In genomic region chr1:180773210-180773865, GRCh38 we compare ENCODE assay signal across 15 cellular contexts.
A peak's percentile ranks its signal among the peaks of the same experiment; 100 is the strongest.
DNase-seq lines count a peak whose midpoint lies in the region; TF ChIP-seq lines count a peak whose summit lies in the region.
"Had no signal": no experiment of that assay in that cellular context is flagged by ENCODE, and none has a peak within 500 bp of the region (broad histone marks: within the 10 kb centered on the region; RNA-seq: fewer than 3 reads in every experiment).

No MANE protein-coding gene starts in this region.

- H3K36me3 Mint-ChIP-seq in activated T-helper 2 cell treated with anti-CD3 and anti-CD28 coated beads, Interferon-gamma antibody, Interleukin-2, Interleukin-4, amounts not matched to agents 10 μg/mL and 5 μg/mL and 100 μg/mL, durations not matched to agents 14 hours and 24 hours and 36 hours (ENCODE audit: low read depth) = no peaks in the 10 kb centered on the region

- DNase-seq in HS-27A (ENCODE audit: low read depth) = peak; percentile 35
- DNase-seq in astrocyte of the spinal cord (ENCODE audit: low read depth, low spot score) = peak; percentile 70
- DNase-seq in glomerular visceral epithelial cell (ENCODE audit: extremely low spot score) = peak; percentile 22
- DNase-seq in central memory CD4-positive, alpha-beta T cell = no peak
- no peak for DNase-seq in activated T-helper 2 cell treated with anti-CD3 and anti-CD28 coated beads, Interferon-gamma antibody, Interleukin-2, Interleukin-4, amounts not matched to agents 10 μg/mL and 5 μg/mL and 100 μg/mL, durations not matched to agents 14 hours and 24 hours and 36 hours (ENCODE audit: low spot score)
- no peak for DNase-seq in activated CD4-positive, CD25-positive, alpha-beta regulatory T cell (lab: John Stamatoyannopoulos, UW)
- no peak for DNase-seq in SIG-M5 (lab: John Stamatoyannopoulos, UW)
- DNase-seq: activated CD4-positive, alpha-beta T cell treated with anti-CD3 and anti-CD28 coated beads, Interleukin-2, amount 50 U/mL, for 4 hours; activated effector memory CD4-positive, alpha-beta T cell treated with Interleukin-2 at 50 U/mL for 16 hours; NCI-H1436; NCI-H510A treated with DMSO at 0.1 percent for 48 hours; RPMI8226; T1000 had no signal

- H2AFZ ChIP-seq in ACC112 (ENCODE audit: low read length, unreplicated experiment) = no peak overlapping the region

- no peak overlapping the region for H3K27ac Mint-ChIP-seq in activated T-helper 2 cell treated with anti-CD3 and anti-CD28 coated beads, Interferon-gamma antibody, Interleukin-2, Interleukin-4, amounts not matched to agents 10 μg/mL and 5 μg/mL and 100 μg/mL, durations not matched to agents 14 hours and 24 hours and 36 hours
- H3K27ac Mint-ChIP-seq: memory B cell had no signal

- in situ Hi-C loops in astrocyte of the spinal cord (cut with HindIII; ENCODE audit: low sequenced_read_pairs) = no loop called here

- H3K9me3 Mint-ChIP-seq in activated T-helper 2 cell treated with anti-CD3 and anti-CD28 coated beads, Interferon-gamma antibody, Interleukin-2, Interleukin-4, amounts not matched to agents 10 μg/mL and 5 μg/mL and 100 μg/mL, durations not matched to agents 14 hours and 24 hours and 36 hours = no peaks in the 10 kb centered on the region

- TF ChIP-seq CTCF in astrocyte of the spinal cord (IDR thresholded peaks at IDR 0.05; ENCODE audit: low read depth, low read length) = no peak

- H3K27me3 Mint-ChIP-seq in activated T-helper 2 cell treated with anti-CD3 and anti-CD28 coated beads, Interferon-gamma antibody, Interleukin-2, Interleukin-4, amounts not matched to agents 10 μg/mL and 5 μg/mL and 100 μg/mL, durations not matched to agents 14 hours and 24 hours and 36 hours (ENCODE audit: low read depth) = no peaks in the 10 kb centered on the region
- H3K27me3 Mint-ChIP-seq: memory B cell had no signal

- intact Hi-C loops in activated T-helper 2 cell treated with anti-CD3 and anti-CD28 coated beads, Interferon-gamma antibody, Interleukin-2, Interleukin-4, amounts not matched to agents 10 μg/mL and 5 μg/mL and 100 μg/mL, durations not matched to agents 14 hours and 24 hours and 36 hours (cut with micrococcal nuclease) = no loop called here

- no peak overlapping the region for H3K4me3 ChIP-seq in ACC112 (ENCODE audit: low read depth, low read length)
- H3K4me3 ChIP-seq in astrocyte of the spinal cord (ENCODE audit: low read depth, low read length) = no peak overlapping the region

- H3K4me3 Mint-ChIP-seq in activated T-helper 2 cell treated with anti-CD3 and anti-CD28 coated beads, Interferon-gamma antibody, Interleukin-2, Interleukin-4, amounts not matched to agents 10 μg/mL and 5 μg/mL and 100 μg/mL, durations not matched to agents 14 hours and 24 hours and 36 hours (ENCODE audit: low read depth) = no peak overlapping the region
- H3K4me3 Mint-ChIP-seq: memory B cell had no signal

- H3K4me1 Mint-ChIP-seq in activated T-helper 2 cell treated with anti-CD3 and anti-CD28 coated beads, Interferon-gamma antibody, Interleukin-2, Interleukin-4, amounts not matched to agents 10 μg/mL and 5 μg/mL and 100 μg/mL, durations not matched to agents 14 hours and 24 hours and 36 hours (ENCODE audit: low read depth) = peaks cover 3% of the 10 kb centered on the region

- peak overlapping the region; percentile 44 for H3K27ac ChIP-seq in ACC112 (ENCODE audit: low read depth, low read length)

- no peaks in the 10 kb centered on the region for H3K27me3 ChIP-seq in ACC112 (ENCODE audit: insufficient read depth, low read length)

- H3K4me1 ChIP-seq in ACC112 (ENCODE audit: control insufficient read depth, insufficient read depth, low read length, unreplicated experiment) = peaks cover 14% of the 10 kb centered on the region

- no peaks in the 10 kb centered on the region for H3K36me3 ChIP-seq in ACC112 (ENCODE audit: insufficient read depth, low read length)

- H3K79me2 ChIP-seq in ACC112 (ENCODE audit: control insufficient read depth, insufficient read depth, low read length, unreplicated experiment) = no peaks in the 10 kb centered on the region

Comparison
In these comparisons a context has a peak if more than half of its experiments do, and no peak if none do; other contexts are left out.
1. DNase-seq: peak in HS-27A (single experiment), astrocyte of the spinal cord (single experiment) and glomerular visceral epithelial cell (single experiment); none in central memory CD4-positive, alpha-beta T cell (single experiment), activated T-helper 2 cell treated with anti-CD3 and anti-CD28 coated beads, Interferon-gamma antibody, Interleukin-2, Interleukin-4, amounts not matched to agents 10 μg/mL and 5 μg/mL and 100 μg/mL, durations not matched to agents 14 hours and 24 hours and 36 hours (single experiment), activated CD4-positive, CD25-positive, alpha-beta regulatory T cell (0 of 4) and SIG-M5 (single experiment).